In the genomic region with DNA sequence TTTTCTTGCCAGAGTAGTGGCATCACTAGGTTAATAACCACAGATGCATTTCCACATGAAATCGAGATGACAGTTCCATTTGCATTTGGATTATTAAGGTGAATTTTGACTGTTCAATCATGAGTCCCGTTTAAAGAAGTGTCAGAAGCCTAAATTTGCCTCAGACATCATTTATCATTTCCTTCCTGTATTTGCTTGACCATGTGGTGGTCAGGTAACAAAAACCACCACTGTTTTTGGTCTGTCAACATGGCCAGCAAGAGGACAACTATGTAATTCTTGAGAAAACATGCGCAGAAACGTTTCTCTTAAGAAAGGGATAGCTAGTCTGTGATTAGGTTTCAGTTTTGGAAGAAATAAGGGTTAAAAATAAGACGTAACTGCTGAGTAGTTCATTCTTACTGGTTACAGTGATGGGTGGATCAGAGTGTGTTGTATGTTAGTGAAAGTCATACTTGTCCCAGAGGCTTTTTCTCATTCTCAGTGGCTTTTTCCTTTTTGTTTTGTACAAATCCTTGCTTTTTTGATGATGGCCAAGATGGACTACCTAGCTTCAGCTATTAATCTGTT, we compare ENCODE assay signal across 12 cellular contexts.
DNase-seq lines count a peak whose midpoint lies in the region; ATAC-seq and TF ChIP-seq lines count a peak whose summit lies in the region.
"Had no signal": no experiment of that assay in that cellular context is flagged by ENCODE, and none has a peak within 500 bp of the region (broad histone marks: within the 10 kb centered on the region; RNA-seq: fewer than 3 reads in every experiment).

No MANE protein-coding gene starts in this region.

- ATAC-seq in heart right ventricle (no peak), Right ventricle myocardium inferior (no peak), activated B cell treated with CpG ODN at 0.5 μM for 24 hours (ENCODE audit: low read depth) (no peak), lower lobe of right lung (no peak), upper lobe of left lung (ENCODE audit: low FRiP score in 2 of 2) (no peak), GM21737 (IDR thresholded peaks at IDR 0.05; ENCODE audit: unreplicated experiment) (no peak), HG03095 (IDR thresholded peaks at IDR 0.05; ENCODE audit: unreplicated experiment) (no peak)

- no peaks in the 10 kb centered on the region for H3K27me3 ChIP-seq in heart right ventricle
- H3K27me3 ChIP-seq in lower lobe of right lung (ENCODE audit: low read depth): no peaks in the 10 kb centered on the region
- H3K27me3 ChIP-seq in upper lobe of left lung: no peaks in the 10 kb centered on the region

- peaks cover 0 to 67% (median 6%) of the 10 kb centered on the region in 9 donors for H3K36me3 ChIP-seq in heart right ventricle
- peaks cover 57% of the 10 kb centered on the region for H3K36me3 ChIP-seq in lower lobe of right lung
- peaks cover 6 to 58% (median 19%) of the 10 kb centered on the region in 4 donors for H3K36me3 ChIP-seq in upper lobe of left lung

- no peaks in the 10 kb centered on the region for H3K27me3 Mint-ChIP-seq in activated B cell treated with CpG ODN at 0.5 μM for 24 hours

- H3K9me3 Mint-ChIP-seq in activated B cell treated with CpG ODN at 0.5 μM for 24 hours: no peaks in the 10 kb centered on the region

- TF ChIP-seq CTCF in heart right ventricle (IDR thresholded peaks at IDR 0.05) (no peak), activated B cell treated with CpG ODN at 0.5 μM for 24 hours (IDR thresholded peaks at IDR 0.05) (no peak), lower lobe of right lung (IDR thresholded peaks at IDR 0.05) (no peak), upper lobe of left lung (IDR thresholded peaks at IDR 0.05) (no peak)

- intact Hi-C loops in heart right ventricle (cut with DNase I): loop anchor here in 8 of 10 donors (5.0 to 10.0 kb wide), 11 partner anchors 32 to 253 kb away; no protein-coding TSS in a partner anchor
- intact Hi-C loops in Right ventricle myocardium inferior (cut with DNase I): loop anchor here (5.0 kb wide), 5 partner anchors 32 to 122 kb away; no protein-coding TSS in a partner anchor
- intact Hi-C loops in activated B cell treated with CpG ODN at 0.5 μM for 24 hours (cut with micrococcal nuclease): loop anchor here (5.0 kb wide), 3 partner anchors 37 to 273 kb away; no protein-coding TSS in a partner anchor
- intact Hi-C loops in lower lobe of right lung (cut with DNase I): no loop called here

- no peak for DNase-seq in heart right ventricle
- no peak for DNase-seq in Right ventricle myocardium inferior (ENCODE audit: missing footprints)
- no peak for DNase-seq in activated B cell treated with CpG ODN at 0.5 μM for 24 hours
- no peak for DNase-seq in lower lobe of right lung
- DNase-seq in upper lobe of left lung: no peak
- DNase-seq in DMS 273 (lab: John Stamatoyannopoulos, UW; ENCODE audit: unreplicated experiment): no peak
- DNase-seq: activated effector memory CD4-positive, alpha-beta T cell treated with Interleukin-2 at 50 U/mL for 16 hours; NCI-H1092 treated with DMSO at 0.1 percent for 48 hours had no signal

- CTCF ChIA-PET in activated B cell treated with CpG ODN at 0.5 μM for 24 hours (lab: Charles Lee): no interaction called here

- 42 to 46% methylated on average over 5 of the region's 5 CpGs for WGBS in heart right ventricle, 2 donors
- WGBS in upper lobe of left lung, 2 donors: 35 to 46% methylated on average over 5 of the region's 5 CpGs

- H3K27ac ChIP-seq in heart right ventricle: peak overlapping the region in 9 of 10 donors; percentile 73 to 93 (median 90)
- peak overlapping the region; percentile 89 for H3K27ac ChIP-seq in lower lobe of right lung
- peak overlapping the region; percentile 18 to 94 (median 86) for H3K27ac ChIP-seq in upper lobe of left lung
- H3K27ac ChIP-seq: HL-60 had no signal

- H3K4me3 Mint-ChIP-seq in activated B cell treated with CpG ODN at 0.5 μM for 24 hours: peak overlapping the region; percentile 83
- H3K4me3 Mint-ChIP-seq: nephron progenitor cell had no signal

- peaks cover 36 to 99% (median 83%) of the 10 kb centered on the region in 9 donors for H3K4me1 ChIP-seq in heart right ventricle
- peaks cover 96% of the 10 kb centered on the region for H3K4me1 ChIP-seq in lower lobe of right lung
- peaks cover 78 to 96% (median 82%) of the 10 kb centered on the region in 4 donors for H3K4me1 ChIP-seq in upper lobe of left lung

- POLR2A ChIA-PET in activated B cell treated with CpG ODN at 0.5 μM for 24 hours (lab: Charles Lee): no interaction called here

- peak overlapping the region; percentile 90 for H3K27ac Mint-ChIP-seq in activated B cell treated with CpG ODN at 0.5 μM for 24 hours

- peaks cover 67% of the 10 kb centered on the region for H3K4me1 Mint-ChIP-seq in activated B cell treated with CpG ODN at 0.5 μM for 24 hours

- H3K4me3 ChIP-seq in heart right ventricle: peak overlapping the region in 9 of 10 donors; percentile 28 to 65 (median 55)
- peak overlapping the region; percentile 57 for H3K4me3 ChIP-seq in lower lobe of right lung
- H3K4me3 ChIP-seq in upper lobe of left lung: peak overlapping the region in 3 of 4 donors; percentile 35 to 50 (median 50)

- no peak for TF ChIP-seq POLR2A in upper lobe of left lung (IDR thresholded peaks at IDR 0.05)

- peaks cover 75% of the 10 kb centered on the region for H3K36me3 Mint-ChIP-seq in activated B cell treated with CpG ODN at 0.5 μM for 24 hours (ENCODE audit: low read depth)

- H3K9me3 ChIP-seq in heart right ventricle (no peaks in the 10 kb centered on the region), lower lobe of right lung (no peaks in the 10 kb centered on the region), upper lobe of left lung (no peaks in the 10 kb centered on the region)

- no peak for TF ChIP-seq EP300 in upper lobe of left lung (IDR thresholded peaks at IDR 0.05)
